Comparison of ENCODE assay signal across 8 cellular contexts in genomic region chr17:50904522-50905459, GRCh38. TPM values are rescaled to one million over a fixed set of nuclear protein-coding genes. Genes with fewer than 3 reads are reported as not detected.
DNase-seq lines count a peak whose midpoint lies in the region; TF ChIP-seq lines count a peak whose summit lies in the region.

No MANE protein-coding gene starts in this region.

- H3K4me1 Mint-ChIP-seq in Caco-2 (ENCODE audit: low read depth, unreplicated experiment): peaks cover 46% of the 10 kb centered on the region
- peaks cover 30% of the 10 kb centered on the region for H3K4me1 Mint-ChIP-seq in T-helper 2 cell treated with Interferon-gamma antibody and Interleukin-4, amounts not matched to agents 5 μg/mL and 100 μg/mL, for 36 hours (ENCODE audit: low read depth)

- no peaks in the 10 kb centered on the region for H3K9me3 Mint-ChIP-seq in Caco-2 (ENCODE audit: unreplicated experiment)
- H3K9me3 Mint-ChIP-seq in T-helper 2 cell treated with Interferon-gamma antibody and Interleukin-4, amounts not matched to agents 5 μg/mL and 100 μg/mL, for 36 hours: no peaks in the 10 kb centered on the region

- H3K27me3 Mint-ChIP-seq in Caco-2 (ENCODE audit: insufficient read depth, unreplicated experiment): no peaks in the 10 kb centered on the region
- H3K27me3 Mint-ChIP-seq in T-helper 2 cell treated with Interferon-gamma antibody and Interleukin-4, amounts not matched to agents 5 μg/mL and 100 μg/mL, for 36 hours (ENCODE audit: low read depth): no peaks in the 10 kb centered on the region

- intact Hi-C loops in Caco-2 (cut with micrococcal nuclease; ENCODE audit: unreplicated experiment): loop anchor here (1.0 kb wide), 6 partner anchors 11 to 46 kb away; no protein-coding TSS in a partner anchor
- intact Hi-C loops in lower leg skin (cut with DNase I; ENCODE audit: low total_unique reads): no loop called here
- intact Hi-C loops in transverse colon (cut with DNase I; ENCODE audit: low total_unique reads): loop anchor here (5.0 kb wide), 2 partner anchors 37 to 38 kb away; partner anchors contain the start of gene TOB1

- BruUV-seq in Caco-2 (replicated peaks; lab: Mats Ljungman, UMichigan): TSS peak; percentile 43

- H3K9me3 ChIP-seq in Caco-2: no peaks in the 10 kb centered on the region
- H3K9me3 ChIP-seq in transverse colon: no peaks in the 10 kb centered on the region

- no peak for TF ChIP-seq POLR2A in lower leg skin (IDR thresholded peaks at IDR 0.05)
- TF ChIP-seq POLR2A in transverse colon (IDR thresholded peaks at IDR 0.05): peak; percentile 7

- peak; percentile 1 to 26 for TF ChIP-seq CTCF in Caco-2 (IDR thresholded peaks at IDR 0.05; ENCODE audit: insufficient read depth in 1 of 2, low read depth in 1 of 2, low read length in 1 of 2, severe bottlenecking in 1 of 2, unreplicated experiment in 1 of 2)
- TF ChIP-seq CTCF in lower leg skin (IDR thresholded peaks at IDR 0.05): no peak
- TF ChIP-seq CTCF in transverse colon (IDR thresholded peaks at IDR 0.05): no peak

- peak overlapping the region; percentile 87 for H3K27ac Mint-ChIP-seq in Caco-2 (ENCODE audit: unreplicated experiment)
- H3K27ac Mint-ChIP-seq in T-helper 2 cell treated with Interferon-gamma antibody and Interleukin-4, amounts not matched to agents 5 μg/mL and 100 μg/mL, for 36 hours: no peak overlapping the region

- H3K4me3 ChIP-seq in Caco-2 (ENCODE audit: low read depth, low read length) (peak overlapping the region; percentile 11), lower leg skin (ENCODE audit: low read depth, poor library complexity, severe bottlenecking) (no peak overlapping the region), transverse colon (no peak overlapping the region)

- POLR2A ChIA-PET in Caco-2 (lab: Charles Lee): interaction anchor here (0.6 to 4.6 kb wide), 13 partner anchors 11 to 137 kb away, joined by 3 to 131 read pairs (median 5); partner anchors contain the start of gene TOB1

- peak; percentile 83 to 86 for DNase-seq in Caco-2
- DNase-seq in NCI-H345 (lab: John Stamatoyannopoulos, UW): peak; percentile 90
- peak in 47 of 61 donors; percentile 12 to 86 (median 49) for DNase-seq in caudate nucleus (lab: John Stamatoyannopoulos, UW)
- peak; percentile 33 to 91 for DNase-seq in lower leg skin (ENCODE audit: low spot score in 2 of 2)
- peak; percentile 48 for DNase-seq in transverse colon
- no peak for DNase-seq in MV-4-11 (lab: John Stamatoyannopoulos, UW)
- no peak for DNase-seq in T-helper 2 cell treated with Interferon-gamma antibody and Interleukin-4, amounts not matched to agents 5 μg/mL and 100 μg/mL, for 36 hours (ENCODE audit: low spot score)
- DNase-seq in 8988T: no peak

- H3K4me1 ChIP-seq in Caco-2: peaks cover 48% of the 10 kb centered on the region
- H3K4me1 ChIP-seq in transverse colon: peaks cover 23 to 34% (median 33%) of the 10 kb centered on the region in 4 donors

- H3K27me3 ChIP-seq in Caco-2 (replicated peaks; ENCODE audit: control insufficient read depth, insufficient read depth, low read length): no peaks in the 10 kb centered on the region
- H3K27me3 ChIP-seq in transverse colon: no peaks in the 10 kb centered on the region

- peak overlapping the region; percentile 51 for H3K4me3 Mint-ChIP-seq in Caco-2 (ENCODE audit: unreplicated experiment)
- H3K4me3 Mint-ChIP-seq in T-helper 2 cell treated with Interferon-gamma antibody and Interleukin-4, amounts not matched to agents 5 μg/mL and 100 μg/mL, for 36 hours: no peak overlapping the region

- H3K36me3 Mint-ChIP-seq in Caco-2 (ENCODE audit: insufficient read depth, unreplicated experiment): peaks cover 7% of the 10 kb centered on the region
- H3K36me3 Mint-ChIP-seq in T-helper 2 cell treated with Interferon-gamma antibody and Interleukin-4, amounts not matched to agents 5 μg/mL and 100 μg/mL, for 36 hours (ENCODE audit: low read depth): no peaks in the 10 kb centered on the region

- peak overlapping the region; percentile 79 for H3K27ac ChIP-seq in caudate nucleus (ENCODE audit: low read depth, low read length)
- peak overlapping the region; percentile 82 to 95 (median 92) for H3K27ac ChIP-seq in transverse colon

- H3K36me3 ChIP-seq in Caco-2 (ENCODE audit: control insufficient read depth, insufficient read depth, low read length) (no peaks in the 10 kb centered on the region), transverse colon (no peaks in the 10 kb centered on the region)

- CTCF ChIA-PET in Caco-2 (lab: Charles Lee): interaction anchor here (0.6 to 2.8 kb wide), 23 partner anchors 9 to 507 kb away, joined by 3 to 26 read pairs (median 5); partner anchors contain the start of genes LRRC59 and TOB1

- in situ Hi-C loops in transverse colon (cut with MboI; ENCODE audit: low pct_ligation_motif_present in 1 of 4, low pct_unique_long_range_greater_than_20kb in 1 of 4, low sequenced_read_pairs in 3 of 4): no loop called here

- TF ChIP-seq EP300 in transverse colon (IDR thresholded peaks at IDR 0.05; ENCODE audit: low read depth): no peak

- 41 to 51% methylated on average over 14 of the region's 16 CpGs for WGBS in lower leg skin, 2 donors
- WGBS in transverse colon (ENCODE audit: low coverage in 1 of 2), 2 donors: 41% methylated on average over 14 of the region's 16 CpGs; no CpG with 5 or more reads in 1 of the 2 donors

RNA-seq across cellular contexts. Expression of gene TOB1, which starts 38.6 kb away (rescaled TPM):
- total RNA-seq in Caco-2 (2022) (114 TPM in 2 replicates), lower leg skin (100 to 1,000 TPM; 130 to 156 (median 142) TPM), transverse colon (10 to 100 TPM; 69.1 to 88.3 (median 75.5) TPM)

Comparison
In these comparisons a context has a peak if more than half of its experiments do, and no peak if none do; other contexts are left out.
1. DNase-seq: peak in Caco-2 (2 of 2), NCI-H345 (single experiment), caudate nucleus (47 of 61), lower leg skin (2 of 2) and transverse colon (single experiment); none in MV-4-11 (single experiment), T-helper 2 cell treated with Interferon-gamma antibody and Interleukin-4, amounts not matched to agents 5 μg/mL and 100 μg/mL, for 36 hours (single experiment) and 8988T (single experiment).
2. CTCF ChIP-seq: peak in Caco-2 (2 of 2); none in lower leg skin (0 of 3) and transverse colon (0 of 5).